Comparison of ENCODE assay signal across 22 cellular contexts in the genomic region with DNA sequence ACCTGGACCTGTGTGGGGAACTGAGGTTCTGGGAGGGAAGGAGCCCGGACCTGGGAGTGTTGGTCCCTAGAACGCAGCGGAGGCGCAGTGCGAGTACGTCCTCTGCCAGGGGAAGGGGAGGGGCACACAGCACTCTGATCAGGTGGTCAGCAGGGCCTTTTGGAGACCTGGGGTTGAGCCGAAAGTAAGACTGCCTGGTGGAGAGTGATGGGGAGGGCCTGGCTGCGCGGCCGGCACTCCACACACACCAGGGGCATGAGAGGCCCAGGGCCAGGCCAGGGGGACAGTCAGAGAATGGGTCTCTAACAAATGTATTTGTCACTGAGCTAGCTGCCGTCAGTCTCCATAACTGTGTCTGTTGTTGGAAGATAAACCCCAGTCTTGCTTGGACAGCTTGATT.
DNase-seq lines count a peak whose midpoint lies in the region; ATAC-seq and TF ChIP-seq lines count a peak whose summit lies in the region.
"Had no signal": no experiment of that assay in that cellular context is flagged by ENCODE, and none has a peak within 500 bp of the region (broad histone marks: within the 10 kb centered on the region; RNA-seq: fewer than 3 reads in every experiment).

No MANE protein-coding gene starts in this region.

- H3K4me3 Mint-ChIP-seq in stimulated activated naive B cell treated with anti-CD40 and anti-IgM and Interleukin-4, amounts not matched to agents 10 μg/mL and 1 μg/mL and 100 μg/mL, for 72 hours: no peak overlapping the region
- H3K4me3 Mint-ChIP-seq: CD8-positive, alpha-beta T cell; H9 had no signal

- peak overlapping the region; percentile 84 for H3K27ac Mint-ChIP-seq in stimulated activated naive B cell treated with anti-CD40 and anti-IgM and Interleukin-4, amounts not matched to agents 10 μg/mL and 1 μg/mL and 100 μg/mL, for 72 hours
- H3K27ac Mint-ChIP-seq: CD8-positive, alpha-beta T cell had no signal

- H3K27me3 ChIP-seq in BLaER1 treated with 17β-estradiol and CSF1 and Interleukin-3, amounts not matched to agents 10 nM and 100 nM: no peaks in the 10 kb centered on the region; a peak in 1 of 22 replicates
- H3K27me3 ChIP-seq in H7 (ENCODE audit: control insufficient read depth, insufficient read depth, low read length) (no peaks in the 10 kb centered on the region), prostate gland (replicated peaks; ENCODE audit: insufficient read depth) (no peaks in the 10 kb centered on the region)
- H3K27me3 ChIP-seq: BE2C had no signal

- H3K9me3 ChIP-seq in BLaER1 treated with 17β-estradiol and CSF1 and Interleukin-3, amounts not matched to agents 10 nM and 100 nM (replicated peaks in 1 of 11): peaks cover 0 to 9% (median 6%) of the 10 kb centered on the region in 11 experiments; a peak in 9 of 22 replicates
- H3K9me3 ChIP-seq in prostate gland: no peaks in the 10 kb centered on the region
- H3K9me3 ChIP-seq: A549, BE2C had no signal

- H3K36me3 Mint-ChIP-seq in stimulated activated naive B cell treated with anti-CD40 and anti-IgM and Interleukin-4, amounts not matched to agents 10 μg/mL and 1 μg/mL and 100 μg/mL, for 72 hours: peaks cover 35 to 52% of the 10 kb centered on the region in 2 donors

- H3K36me3 ChIP-seq in BLaER1 treated with 17β-estradiol and CSF1 and Interleukin-3, amounts not matched to agents 10 nM and 100 nM: peaks cover 7 to 60% (median 32%) of the 10 kb centered on the region in 11 experiments; a peak in 20 of 22 replicates
- H3K36me3 ChIP-seq in H7 (replicated peaks; ENCODE audit: control insufficient read depth, insufficient read depth, low read length) (no peaks in the 10 kb centered on the region), prostate gland (no peaks in the 10 kb centered on the region)
- H3K36me3 ChIP-seq: BE2C had no signal

- intact Hi-C loops in prostate gland (cut with DNase I): no loop called here

- peak; percentile 41 for DNase-seq in H7
- DNase-seq in islet precursor cell: peak; percentile 37
- DNase-seq in stimulated activated naive B cell treated with anti-CD40 and anti-IgM and Interleukin-4, amounts not matched to agents 10 μg/mL and 1 μg/mL and 100 μg/mL, for 72 hours: no peak
- no peak for DNase-seq in NCI-H226
- no peak for DNase-seq in GM10266 (ENCODE audit: extremely low spot score)
- DNase-seq in prostate gland (ENCODE audit: low spot score): no peak
- DNase-seq: 8988T; ACHN; AML-193; BE2C; CD4-positive, CD25-positive, alpha-beta regulatory T cell; CD8-positive, alpha-beta T cell; DMS 273 treated with DMSO at 0.1 percent for 48 hours; DMS79; EL; GDM1; GOT3; H9 had no signal

- H3K9ac ChIP-seq in BLaER1 treated with 17β-estradiol and CSF1 and Interleukin-3, amounts not matched to agents 10 nM and 100 nM: no peak overlapping the region

- no peaks in the 10 kb centered on the region for H3K27me3 Mint-ChIP-seq in stimulated activated naive B cell treated with anti-CD40 and anti-IgM and Interleukin-4, amounts not matched to agents 10 μg/mL and 1 μg/mL and 100 μg/mL, for 72 hours
- H3K27me3 Mint-ChIP-seq: CD4-positive, CD25-positive, alpha-beta regulatory T cell had no signal

- H3K9me3 Mint-ChIP-seq in stimulated activated naive B cell treated with anti-CD40 and anti-IgM and Interleukin-4, amounts not matched to agents 10 μg/mL and 1 μg/mL and 100 μg/mL, for 72 hours: peaks cover 4 to 10% of the 10 kb centered on the region in 2 donors

- H3K4me3 ChIP-seq in BLaER1 treated with 17β-estradiol and CSF1 and Interleukin-3, amounts not matched to agents 10 nM and 100 nM: peak overlapping the region in 1 of 10 experiments; percentile 19; a peak in 1 of 20 replicates
- H3K4me3 ChIP-seq in H7 (ENCODE audit: insufficient read depth, low read depth, low read length) (no peak overlapping the region), prostate gland (no peak overlapping the region)
- H3K4me3 ChIP-seq: A549 had no signal

- 87% methylated on average over 11 of the region's 11 CpGs for WGBS in prostate gland

- no peaks in the 10 kb centered on the region for H3K4me1 Mint-ChIP-seq in stimulated activated naive B cell treated with anti-CD40 and anti-IgM and Interleukin-4, amounts not matched to agents 10 μg/mL and 1 μg/mL and 100 μg/mL, for 72 hours

- H3K4me2 ChIP-seq in BLaER1 treated with 17β-estradiol and CSF1 and Interleukin-3, amounts not matched to agents 10 nM and 100 nM: peak overlapping the region; percentile 11 to 82 (median 71); a peak in 20 of 22 replicates
- H3K4me2 ChIP-seq: A549 had no signal

- no peak for ATAC-seq in stimulated activated naive B cell treated with anti-CD40 and anti-IgM and Interleukin-4, amounts not matched to agents 10 μg/mL and 1 μg/mL and 100 μg/mL, for 72 hours (replicated peaks)
- ATAC-seq: A549; CD8-positive, alpha-beta T cell; HCT116 had no signal

- no peak overlapping the region for H3K27ac ChIP-seq in BLaER1 treated with 17β-estradiol and CSF1 and Interleukin-3, amounts not matched to agents 10 nM and 100 nM
- H3K27ac ChIP-seq in prostate gland: no peak overlapping the region
- H3K27ac ChIP-seq: A549, C4-2B had no signal

- TF ChIP-seq CTCF in GM10266 (IDR thresholded peaks at IDR 0.05; ENCODE audit: control insufficient read depth, insufficient read depth, low read depth, missing control alignments) (no peak), prostate gland (IDR thresholded peaks at IDR 0.05) (no peak)

- TF ChIP-seq POLR2A in prostate gland (IDR thresholded peaks at IDR 0.05): no peak

- H3K4me1 ChIP-seq in BLaER1 treated with 17β-estradiol and CSF1 and Interleukin-3, amounts not matched to agents 10 nM and 100 nM: peaks cover 0 to 36% (median 28%) of the 10 kb centered on the region in 10 experiments; a peak in 17 of 20 replicates
- no peaks in the 10 kb centered on the region for H3K4me1 ChIP-seq in prostate gland (replicated peaks)
- H3K4me1 ChIP-seq: A549, BE2C had no signal

- peaks cover 0 to 22% (median 11%) of the 10 kb centered on the region in 11 experiments; a peak in 12 of 22 replicates for H4K20me1 ChIP-seq in BLaER1 treated with 17β-estradiol and CSF1 and Interleukin-3, amounts not matched to agents 10 nM and 100 nM

Comparison
In these comparisons a context has a peak if more than half of its experiments do, and no peak if none do; other contexts are left out.
1. DNase-seq: peak in H7 (single experiment) and islet precursor cell (single experiment); none in stimulated activated naive B cell treated with anti-CD40 and anti-IgM and Interleukin-4, amounts not matched to agents 10 μg/mL and 1 μg/mL and 100 μg/mL, for 72 hours (single experiment), NCI-H226 (single experiment), GM10266 (single experiment) and prostate gland (single experiment).